In the genomic region with DNA sequence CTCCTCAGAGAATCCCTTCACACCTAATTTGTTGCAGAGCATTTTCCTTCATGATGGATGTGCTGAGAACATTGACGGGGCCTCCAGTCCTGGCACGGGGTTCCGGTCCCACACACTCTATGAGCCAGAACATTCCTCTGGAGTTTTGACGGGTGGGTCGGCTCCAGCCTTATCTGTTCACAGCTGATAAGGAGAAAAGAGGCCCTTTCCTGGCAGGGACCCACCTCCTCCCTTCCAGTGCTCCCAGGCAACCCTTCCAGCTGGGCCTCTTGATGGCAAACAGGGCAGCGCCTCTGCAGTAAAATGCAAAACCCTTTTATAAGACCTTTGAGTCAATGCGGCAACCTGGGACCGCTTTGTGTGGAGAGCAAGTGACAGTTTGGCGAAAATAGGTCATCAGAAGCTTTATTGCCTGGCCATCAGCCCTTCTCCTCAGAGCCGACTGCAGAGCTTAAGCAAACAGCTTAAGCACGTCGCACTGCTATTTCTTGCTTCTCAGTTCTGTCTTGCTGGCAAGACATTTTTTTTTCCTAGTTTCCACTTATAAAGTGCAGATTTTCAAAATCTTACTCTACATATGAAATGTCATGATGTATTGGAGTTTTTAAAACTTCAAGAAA, we compare ENCODE assay signal across 8 cellular contexts. TPM values are rescaled to one million over a fixed set of nuclear protein-coding genes. Genes with fewer than 3 reads are reported as not detected.
"Had no signal": no experiment of that assay in that cellular context is flagged by ENCODE, and none has a peak within 500 bp of the region (broad histone marks: within the 10 kb centered on the region; RNA-seq: fewer than 3 reads in every experiment).

No MANE protein-coding gene starts in this region.

RNA-seq across cellular contexts. Expression of gene CFC1B, which starts 2.4 kb away (rescaled TPM):
- total RNA-seq: LHCN-M2, MCF 10A, NCI-H460, OCI-LY7, PC-9, RPMI7951, SJCRH30, SK-MEL-5 had no signal

RNA-seq across cellular contexts. Expression of gene POTEI, which starts 9.5 kb away (rescaled TPM):
- total RNA-seq: LHCN-M2, MCF 10A, NCI-H460, PC-9, RPMI7951, SK-MEL-5 had no signal
